19 cellular contexts compared by ENCODE assay signal in genomic region chr5:98105651-98106050, GRCh38.
"Had no signal": no experiment of that assay in that cellular context is flagged by ENCODE, and none has a peak within 500 bp of the region (broad histone marks: within the 10 kb centered on the region; RNA-seq: fewer than 3 reads in every experiment).

No MANE protein-coding gene starts in this region.

- H3K27me3 Mint-ChIP-seq: activated CD4-positive, alpha-beta memory T cell treated with anti-CD3 and anti-CD28 coated beads, Interleukin-2, amount 10 ng/mL, durations not matched to agents 7 days and 5 days had no signal

- H3K9me3 ChIP-seq: adrenal gland, colonic mucosa, mucosa of descending colon, stomach, thoracic aorta had no signal

- H3K27ac ChIP-seq: adrenal gland, colonic mucosa, stomach, thoracic aorta, WERI-Rb-1 had no signal

- ATAC-seq: activated T-cell treated with anti-CD3 and anti-CD28 coated beads, Interleukin-2, amount 50 U/mL, for 4 hours; esophagus mucosa; mucosa of descending colon; natural killer cell had no signal

- H3K4me3 ChIP-seq: adrenal gland, colonic mucosa, mucosa of descending colon, stomach, thoracic aorta had no signal

- H3K4me1 ChIP-seq: adrenal gland, colonic mucosa, stomach had no signal

- H3K9me3 Mint-ChIP-seq: activated CD4-positive, alpha-beta memory T cell treated with anti-CD3 and anti-CD28 coated beads, Interleukin-2, amount 10 ng/mL, durations not matched to agents 7 days and 5 days; activated T-cell treated with anti-CD3 and anti-CD28 coated beads, Interleukin-2, amount 50 U/mL, for 4 hours had no signal

- H3K27me3 ChIP-seq: adrenal gland, colonic mucosa, stomach had no signal

- H3K4me3 Mint-ChIP-seq: activated CD4-positive, alpha-beta memory T cell treated with anti-CD3 and anti-CD28 coated beads, Interleukin-2, amount 10 ng/mL, durations not matched to agents 7 days and 5 days; activated T-cell treated with anti-CD3 and anti-CD28 coated beads, Interleukin-2, amount 50 U/mL, for 4 hours; natural killer cell had no signal

- H3K36me3 ChIP-seq: adrenal gland, colonic mucosa, stomach, thoracic aorta, WERI-Rb-1 had no signal

- DNase-seq: activated CD4-positive, alpha-beta memory T cell treated with anti-CD3 and anti-CD28 coated beads, Interleukin-2, amount 10 ng/mL, durations not matched to agents 7 days and 5 days; activated effector memory CD4-positive, alpha-beta T cell treated with Interleukin-2 at 50 U/mL for 16 hours; activated naive CD4-positive, alpha-beta T cell treated with anti-CD3 and anti-CD28 coated beads, Interleukin-2, amount 50 U/mL, for 16 hours; activated T-cell treated with anti-CD3 and anti-CD28 coated beads, Interleukin-2, amount 50 U/mL, for 4 hours; adrenal gland; central memory CD4-positive, alpha-beta T cell; colonic mucosa; hippocampal formation; mucosa of descending colon; natural killer cell; occipital lobe; stimulated activated CD4-positive, alpha-beta T cell treated with anti-CD3 and anti-CD28 coated beads, Interleukin-12 subunit alpha, Interleukin-12 subunit beta, amount 100 ng/mL, for 4 hours; stimulated activated CD4-positive, alpha-beta T cell treated with anti-CD3 and anti-CD28 coated beads, Interleukin-2, amount 100 ng/mL, for 24 hours; stomach; T-helper 1 cell; T1000; WERI-Rb-1 had no signal

- H3K27ac Mint-ChIP-seq: activated CD4-positive, alpha-beta memory T cell treated with anti-CD3 and anti-CD28 coated beads, Interleukin-2, amount 10 ng/mL, durations not matched to agents 7 days and 5 days; natural killer cell had no signal

- H3K4me1 Mint-ChIP-seq: activated CD4-positive, alpha-beta memory T cell treated with anti-CD3 and anti-CD28 coated beads, Interleukin-2, amount 10 ng/mL, durations not matched to agents 7 days and 5 days; natural killer cell had no signal

- H3K36me3 Mint-ChIP-seq: natural killer cell had no signal
